In the genomic region with DNA sequence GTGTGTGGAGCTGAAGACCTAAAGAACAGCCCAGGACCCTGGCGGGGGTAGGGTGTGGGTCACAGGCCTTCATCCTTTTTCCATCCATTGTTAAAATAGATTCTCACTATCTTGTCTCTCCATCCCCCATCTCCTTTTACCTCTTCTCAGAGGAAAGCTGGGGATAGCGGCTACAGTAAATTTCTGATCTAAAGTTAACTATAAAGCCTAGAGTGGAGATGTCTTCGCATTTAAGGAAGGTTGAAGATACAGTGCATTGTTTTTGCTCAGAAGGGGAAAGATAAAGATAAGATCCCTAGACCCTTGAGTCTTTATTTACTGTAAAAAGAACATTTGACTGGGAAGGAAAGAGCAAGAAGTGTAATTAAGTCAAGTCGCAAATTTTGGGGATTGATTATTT, we compare ENCODE assay signal across 13 cellular contexts. TPM values are rescaled to one million over a fixed set of nuclear protein-coding genes. Genes with fewer than 3 reads are reported as not detected.
DNase-seq lines count a peak whose midpoint lies in the region; ATAC-seq and TF ChIP-seq lines count a peak whose summit lies in the region.
"Had no signal": no experiment of that assay in that cellular context is flagged by ENCODE, and none has a peak within 500 bp of the region (broad histone marks: within the 10 kb centered on the region; RNA-seq: fewer than 3 reads in every experiment).

No MANE protein-coding gene starts in this region.

- 27% methylated on average over 4 of the region's 4 CpGs for WGBS in right lobe of liver (ENCODE audit: insufficient coverage, low coverage, low lambda C conversion rate, missing lambda C conversion rate)

- H3K4me3 ChIP-seq in SJCRH30 (no peak overlapping the region), right lobe of liver (peak overlapping the region in 2 of 3 donors; percentile 84 to 89), upper lobe of right lung (no peak overlapping the region)

- no peaks in the 10 kb centered on the region for H3K9me3 ChIP-seq in SJCRH30 (replicated peaks)
- no peaks in the 10 kb centered on the region for H3K9me3 ChIP-seq in right lobe of liver
- H3K9me3 ChIP-seq in upper lobe of right lung = no peaks in the 10 kb centered on the region

- DNase-seq in DMS53 (lab: John Stamatoyannopoulos, UW) = peak; percentile 41
- DNase-seq in DMS53 treated with DMSO at 0.1 percent for 48 hours (lab: John Stamatoyannopoulos, UW; ENCODE audit: unreplicated experiment) = no peak
- DNase-seq in SJCRH30 = no peak
- no peak for DNase-seq in right lobe of liver
- DNase-seq in upper lobe of right lung = no peak
- DNase-seq in KBM-7 = no peak
- DNase-seq in anterior cingulate cortex (lab: John Stamatoyannopoulos, UW) = no peak
- DNase-seq in SW 1271 (lab: John Stamatoyannopoulos, UW) = no peak
- DNase-seq: C1 segment of cervical spinal cord; NCI-H226; NK-92 treated with Interleukin-12 subunit alpha and Interleukin-12 subunit beta, amount 100 ng/mL, for 24 hours; OCI-M1 had no signal

- peak overlapping the region; percentile 95 for H3K27ac ChIP-seq in SJCRH30
- H3K27ac ChIP-seq in right lobe of liver = peak overlapping the region in 2 of 3 donors; percentile 16 to 98
- peak overlapping the region; percentile 83 for H3K27ac ChIP-seq in upper lobe of right lung
- H3K27ac ChIP-seq: 22Rv1 had no signal

- H3K27me3 ChIP-seq in SJCRH30 = no peaks in the 10 kb centered on the region
- no peaks in the 10 kb centered on the region for H3K27me3 ChIP-seq in right lobe of liver
- H3K27me3 ChIP-seq in upper lobe of right lung = peaks cover 81% of the 10 kb centered on the region

- in situ Hi-C loops in KBM-7 (cut with MboI; ENCODE audit: low pct_unique_long_range_greater_than_20kb, low sequenced_read_pairs) = no loop called here

- intact Hi-C loops in right lobe of liver (cut with DNase I) (loop anchor here in 1 of 2 donors (10.0 kb wide), 1 partner anchor 51 kb away; no protein-coding TSS in a partner anchor), upper lobe of right lung (cut with DNase I) (no loop called here)

- H3K36me3 ChIP-seq in SJCRH30 (no peaks in the 10 kb centered on the region), right lobe of liver (no peaks in the 10 kb centered on the region), upper lobe of right lung (no peaks in the 10 kb centered on the region)

- H3K4me1 ChIP-seq in SJCRH30 (peaks cover 30% of the 10 kb centered on the region), right lobe of liver (peaks cover 0 to 61% (median 16%) of the 10 kb centered on the region in 4 donors), upper lobe of right lung (no peaks in the 10 kb centered on the region)

- TF ChIP-seq CTCF in right lobe of liver (IDR thresholded peaks at IDR 0.05) = no peak
- no peak for TF ChIP-seq CTCF in upper lobe of right lung (IDR thresholded peaks at IDR 0.05)

- ATAC-seq in right lobe of liver (no peak), upper lobe of right lung (no peak)

- TF ChIP-seq POLR2A in right lobe of liver (IDR thresholded peaks at IDR 0.05) = no peak

RNA-seq across cellular contexts. Expression of gene FOXA2, which starts 8.6 kb away (rescaled TPM):
- total RNA-seq in SJCRH30 (2014; rRNA removed; shearing (Covaris generic)) = 2.7 and 3.2 TPM in 2 replicates
- total RNA-seq in right lobe of liver (10 to 100 TPM; 11.8 to 28.7 (median 21.2) TPM), upper lobe of right lung (21.7 TPM)

Comparison
In these comparisons a context has a peak if more than half of its experiments do, and no peak if none do; other contexts are left out.
1. H3K4me3 ChIP-seq: peak in right lobe of liver (2 of 3); none in SJCRH30 (single experiment) and upper lobe of right lung (single experiment).
2. Peak in every context shown above with its lines, with median percentiles within 50 percentile points of each other: H3K27ac ChIP-seq.